In the genomic region with DNA sequence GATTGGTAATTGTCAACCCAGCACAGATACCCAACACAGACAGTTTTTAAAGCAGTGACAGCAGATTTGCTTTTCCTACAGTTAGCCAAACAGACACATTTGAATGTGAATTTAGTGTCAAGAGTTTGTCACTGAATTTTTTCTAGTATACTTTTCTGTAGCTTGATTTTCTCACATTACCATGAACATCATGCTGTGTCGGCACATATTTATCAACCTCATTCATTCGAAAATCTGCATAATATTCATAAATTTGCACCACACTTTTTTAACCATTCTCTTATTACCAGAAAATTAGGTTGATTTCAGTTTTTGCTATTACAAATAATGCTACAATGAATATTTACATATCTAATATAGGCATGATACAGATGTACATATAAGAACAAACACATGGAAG, we compare ENCODE assay signal across 2 cellular contexts.
A peak's percentile ranks its signal among the peaks of the same experiment; 100 is the strongest.
TF ChIP-seq lines count a peak whose summit lies in the region.

No MANE protein-coding gene starts in this region.

TF ChIP-seq in IMR-90, 13 proteins besides CTCF, POLR2A, EP300 and RAD21:
- TF ChIP-seq MAFK (IDR thresholded peaks at IDR 0.05; ENCODE audit: low read depth, low read length) (peak; percentile 59), NFE2L2 (IDR thresholded peaks at IDR 0.05; ENCODE audit: low read depth, low read length) (no peak)
TF ChIP-seq in IMR-90: peak in this region for 1.

TF ChIP-seq in endothelial cell of umbilical vein, 7 proteins besides CTCF, POLR2A, EP300 and RAD21:
- no peak for TF ChIP-seq GATA2 (IDR thresholded peaks at IDR 0.05; ENCODE audit: insufficient read depth, insufficient read length, low read depth, low read length)
- no peak for TF ChIP-seq MYC (IDR thresholded peaks at IDR 0.05; ENCODE audit: low read depth, low read length)
- TF ChIP-seq EZH2 (IDR thresholded peaks at IDR 0.05; ENCODE audit: borderline replicate concordance, low read depth, low read length, severe bottlenecking): no peak
- TF ChIP-seq, protein P1, sequence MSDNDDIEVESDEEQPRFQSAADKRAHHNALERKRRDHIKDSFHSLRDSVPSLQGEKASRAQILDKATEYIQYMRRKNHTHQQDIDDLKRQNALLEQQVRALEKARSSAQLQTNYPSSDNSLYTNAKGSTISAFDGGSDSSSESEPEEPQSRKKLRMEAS (IDR thresholded peaks at IDR 0.05; ENCODE audit: insufficient read depth, insufficient read length): no peak
- no peak for TF ChIP-seq JUN (IDR thresholded peaks at IDR 0.05; ENCODE audit: borderline replicate concordance, insufficient read depth, insufficient read length, low read depth)
- no peak for TF ChIP-seq FOS (IDR thresholded peaks at IDR 0.05; ENCODE audit: borderline replicate concordance, insufficient read depth, low read length)
- TF ChIP-seq POLR2AphosphoS5 (IDR thresholded peaks at IDR 0.05; ENCODE audit: insufficient read depth, low read depth, low read length): no peak
